1 cellular context compared by ENCODE assay signal in genomic region chr19:7561229-7561806, GRCh38.
A peak's percentile ranks its signal among the peaks of the same experiment; 100 is the strongest.
TF ChIP-seq lines count a peak whose summit lies in the region.

No MANE protein-coding gene starts in this region.

TF ChIP-seq in HepG2, 621 proteins besides CTCF, POLR2A, EP300 and RAD21:
- TF ChIP-seq DMTF1 (CRISPR knock-in tag; IDR thresholded peaks at IDR 0.05) = no peak
- peak; percentile 2 for TF ChIP-seq AGO2 (optimal IDR thresholded peaks at IDR 0.05; ENCODE audit: low read depth, low read length)
- TF ChIP-seq ZNF484 (CRISPR knock-in tag; IDR thresholded peaks at IDR 0.05; ENCODE audit: borderline replicate concordance, low read depth) = no peak
- TF ChIP-seq ZNF143 (CRISPR knock-in tag; IDR thresholded peaks at IDR 0.05) = no peak
